Comparison of ENCODE assay signal across 16 cellular contexts in the genomic region with DNA sequence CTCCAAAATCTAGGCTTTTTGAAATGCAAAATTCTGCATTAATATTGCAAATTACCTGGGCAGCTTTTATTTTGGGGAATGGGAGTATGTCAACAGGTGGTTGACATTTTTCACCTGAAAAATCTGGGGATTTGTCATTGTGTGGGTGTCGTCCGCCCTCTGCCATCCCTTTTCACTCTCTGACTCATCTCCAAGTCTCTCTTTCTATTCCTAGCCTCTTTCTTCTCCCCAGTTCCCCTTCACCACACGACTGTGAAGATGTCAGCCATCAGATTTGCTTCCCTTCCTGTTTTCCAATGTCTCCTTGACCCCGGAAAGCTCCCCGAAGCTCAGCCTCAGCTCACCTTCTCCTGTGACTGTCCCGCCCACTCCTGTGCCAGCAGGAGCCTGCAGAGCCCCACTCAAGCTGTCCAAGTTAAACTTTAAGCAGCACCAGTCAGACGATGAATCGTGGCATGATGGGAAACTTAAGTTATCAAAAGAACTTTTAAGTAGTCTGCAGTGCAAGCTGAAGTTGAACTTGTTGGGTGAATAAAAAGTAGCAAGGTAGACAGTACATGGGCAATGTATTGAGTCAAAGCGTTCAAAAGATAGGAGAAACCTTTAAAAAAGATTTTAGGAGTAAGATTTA.
DNase-seq lines count a peak whose midpoint lies in the region; ATAC-seq and TF ChIP-seq lines count a peak whose summit lies in the region.
"Had no signal": no experiment of that assay in that cellular context is flagged by ENCODE, and none has a peak within 500 bp of the region (broad histone marks: within the 10 kb centered on the region; RNA-seq: fewer than 3 reads in every experiment).

No MANE protein-coding gene starts in this region.

- peak; percentile 70 to 83 for ATAC-seq in activated naive CD4-positive, alpha-beta T cell treated with anti-CD3 and anti-CD28 coated beads, Interleukin-2, amount 50 U/mL, for 72 hours
- no peak for ATAC-seq in activated naive CD8-positive, alpha-beta T cell treated with anti-CD3 and anti-CD28 coated beads, Interleukin-2, amount 50 U/mL, for 24 hours
- ATAC-seq in GM18498 (IDR thresholded peaks at IDR 0.05; ENCODE audit: unreplicated experiment): no peak
- ATAC-seq: HCT116 had no signal

- DNase-seq in activated naive CD4-positive, alpha-beta T cell treated with anti-CD3 and anti-CD28 coated beads, Interleukin-2, amount 50 U/mL, for 72 hours (ENCODE audit: low spot score in 2 of 2): no peak
- no peak for DNase-seq in activated naive CD4-positive, alpha-beta T cell treated with anti-CD3 and anti-CD28 coated beads, Interleukin-2, amount 50 U/mL, for 16 hours
- DNase-seq in HK-2 (ENCODE audit: unreplicated experiment): peak; percentile 6
- DNase-seq in activated naive CD8-positive, alpha-beta T cell treated with anti-CD3 and anti-CD28 coated beads, Interleukin-2, amount 50 U/mL, for 24 hours: no peak
- DNase-seq in type B pancreatic cell (ENCODE audit: extremely low spot score, unreplicated experiment): no peak
- DNase-seq in GOT3 (lab: John Stamatoyannopoulos, UW): no peak
- DNase-seq: Caco-2, DMS153, NCI-H1436 treated with DMSO at 0.1 percent for 48 hours, NCI-H2029 treated with DMSO at 0.1 percent for 48 hours, NCI-H2171 treated with DMSO at 0.1 percent for 48 hours, NCI-H446 treated with DMSO at 0.1 percent for 48 hours, RPMI8226, SJCRH30 had no signal

- H3K27me3 Mint-ChIP-seq in activated naive CD8-positive, alpha-beta T cell treated with anti-CD3 and anti-CD28 coated beads, Interleukin-2, amount 50 U/mL, for 24 hours: no peaks in the 10 kb centered on the region
- peaks cover 12% of the 10 kb centered on the region for H3K27me3 Mint-ChIP-seq in type B pancreatic cell

- no peak for TF ChIP-seq CTCF in type B pancreatic cell (conservative IDR thresholded peaks at IDR 0.05)

- H3K9me3 Mint-ChIP-seq in activated naive CD4-positive, alpha-beta T cell treated with anti-CD3 and anti-CD28 coated beads, Interleukin-2, amount 50 U/mL, for 72 hours: peaks cover 0 to 4% of the 10 kb centered on the region in 2 donors
- H3K9me3 Mint-ChIP-seq in activated naive CD8-positive, alpha-beta T cell treated with anti-CD3 and anti-CD28 coated beads, Interleukin-2, amount 50 U/mL, for 24 hours: peaks cover 3% of the 10 kb centered on the region
- no peaks in the 10 kb centered on the region for H3K9me3 Mint-ChIP-seq in type B pancreatic cell

- H3K36me3 Mint-ChIP-seq in activated naive CD4-positive, alpha-beta T cell treated with anti-CD3 and anti-CD28 coated beads, Interleukin-2, amount 50 U/mL, for 72 hours: no peaks in the 10 kb centered on the region
- H3K36me3 Mint-ChIP-seq in activated naive CD8-positive, alpha-beta T cell treated with anti-CD3 and anti-CD28 coated beads, Interleukin-2, amount 50 U/mL, for 24 hours (ENCODE audit: low read depth): no peaks in the 10 kb centered on the region
- H3K36me3 Mint-ChIP-seq in type B pancreatic cell: no peaks in the 10 kb centered on the region

- H3K27ac Mint-ChIP-seq in activated naive CD4-positive, alpha-beta T cell treated with anti-CD3 and anti-CD28 coated beads, Interleukin-2, amount 50 U/mL, for 72 hours: peak overlapping the region; percentile 52 to 81
- H3K27ac Mint-ChIP-seq in activated naive CD8-positive, alpha-beta T cell treated with anti-CD3 and anti-CD28 coated beads, Interleukin-2, amount 50 U/mL, for 24 hours: peak overlapping the region; percentile 9
- no peak overlapping the region for H3K27ac Mint-ChIP-seq in type B pancreatic cell

- H3K4me3 Mint-ChIP-seq in activated naive CD8-positive, alpha-beta T cell treated with anti-CD3 and anti-CD28 coated beads, Interleukin-2, amount 50 U/mL, for 24 hours: no peak overlapping the region
- H3K4me3 Mint-ChIP-seq in type B pancreatic cell: peak overlapping the region; percentile 5

- H3K4me1 Mint-ChIP-seq in activated naive CD8-positive, alpha-beta T cell treated with anti-CD3 and anti-CD28 coated beads, Interleukin-2, amount 50 U/mL, for 24 hours: peaks cover 11% of the 10 kb centered on the region
- H3K4me1 Mint-ChIP-seq in type B pancreatic cell (ENCODE audit: unreplicated experiment): peaks cover 12% of the 10 kb centered on the region

Comparison
In these comparisons a context has a peak if more than half of its experiments do, and no peak if none do; other contexts are left out.
1. ATAC-seq: peak in activated naive CD4-positive, alpha-beta T cell treated with anti-CD3 and anti-CD28 coated beads, Interleukin-2, amount 50 U/mL, for 72 hours (2 of 2); none in activated naive CD8-positive, alpha-beta T cell treated with anti-CD3 and anti-CD28 coated beads, Interleukin-2, amount 50 U/mL, for 24 hours (single experiment) and GM18498 (single experiment).